In the genomic region with DNA sequence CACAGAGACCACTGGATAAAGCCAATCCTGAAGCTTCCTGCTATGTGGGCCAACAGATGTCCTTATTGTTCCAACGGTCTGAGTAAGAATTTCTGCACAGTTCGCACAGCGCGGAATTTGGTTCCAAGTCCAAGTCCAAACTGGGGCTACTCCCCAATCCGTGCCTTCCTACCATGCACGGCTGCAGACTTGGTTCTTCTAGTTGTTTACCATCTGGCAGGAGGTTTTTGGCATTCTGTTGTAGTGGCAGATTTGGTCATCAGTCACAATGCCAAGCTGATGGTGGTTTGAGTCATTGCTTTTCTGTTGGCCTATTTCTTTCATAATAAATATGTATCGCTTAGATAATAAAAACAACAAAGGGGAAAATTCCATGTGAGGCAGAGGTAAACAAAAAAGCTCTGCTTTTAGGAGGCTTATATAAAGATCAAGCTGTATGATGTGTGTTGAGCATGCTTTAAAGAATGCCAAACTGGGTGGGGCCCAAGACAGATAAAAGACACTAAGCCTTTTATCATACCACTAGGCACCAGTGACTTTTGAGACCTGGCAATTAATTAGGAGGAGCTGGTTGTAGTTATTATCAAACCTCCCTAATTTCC, we compare ENCODE assay signal across 25 cellular contexts. TPM values are rescaled to one million over a fixed set of nuclear protein-coding genes. Genes with fewer than 3 reads are reported as not detected.
DNase-seq lines count a peak whose midpoint lies in the region; ATAC-seq, FAIRE-seq and TF ChIP-seq lines count a peak whose summit lies in the region.
"Had no signal": no experiment of that assay in that cellular context is flagged by ENCODE, and none has a peak within 500 bp of the region (broad histone marks: within the 10 kb centered on the region; RNA-seq: fewer than 3 reads in every experiment).

No MANE protein-coding gene starts in this region.

- H3K9me2 ChIP-seq in PC-3 (replicated peaks; ENCODE audit: low read length) = no peaks in the 10 kb centered on the region

- no peaks in the 10 kb centered on the region for H3K79me2 ChIP-seq in PC-3 (ENCODE audit: low read length)

- no peaks in the 10 kb centered on the region for H3K27me3 ChIP-seq in BLaER1 treated with 17β-estradiol and CSF1 and Interleukin-3, amounts not matched to agents 10 nM and 100 nM
- no peaks in the 10 kb centered on the region for H3K27me3 ChIP-seq in PC-3 (ENCODE audit: low read length)
- no peaks in the 10 kb centered on the region for H3K27me3 ChIP-seq in foreskin keratinocyte
- H3K27me3 ChIP-seq in small intestine (ENCODE audit: control insufficient read depth in 2 of 2, insufficient read depth in 2 of 2, low read length in 2 of 2) = no peaks in the 10 kb centered on the region
- H3K27me3 ChIP-seq: right atrium auricular region had no signal

- no peaks in the 10 kb centered on the region for H3K36me3 ChIP-seq in BLaER1 treated with 17β-estradiol and CSF1 and Interleukin-3, amounts not matched to agents 10 nM and 100 nM
- no peaks in the 10 kb centered on the region for H3K36me3 ChIP-seq in PC-3 (ENCODE audit: low read depth, low read length)
- H3K36me3 ChIP-seq in small intestine (ENCODE audit: control insufficient read depth in 2 of 2, insufficient read depth in 2 of 2, low read length in 2 of 2) = no peaks in the 10 kb centered on the region
- H3K36me3 ChIP-seq: heart left ventricle, right atrium auricular region, tibial artery had no signal

- intact Hi-C loops in PC-3 (cut with micrococcal nuclease) = no loop called here

- BruUV-seq in PC-3 (replicated peaks; lab: Mats Ljungman, UMichigan) = no TSS peak

- POLR2A ChIA-PET in PC-3 (lab: Charles Lee; ENCODE audit: unreplicated experiment) = no interaction called here

- no peak for FAIRE-seq in small intestine (lab: Jason Lieb, UNC)
- FAIRE-seq: H54, HTR-8/SVneo had no signal

- peak; percentile 25 for DNase-seq in A172 (ENCODE audit: low spot score)
- peak; percentile 4 for DNase-seq in PC-3
- DNase-seq in foreskin keratinocyte = peak in 1 of 2 donors; percentile 26
- DNase-seq in small intestine = no peak
- DNase-seq in medulla oblongata (ENCODE audit: extremely low spot score) = no peak
- DNase-seq: CD4-positive, alpha-beta T cell; dermis blood vessel endothelial cell; DMS53; heart left ventricle; NCI-H187; NCI-H748 treated with DMSO at 0.1 percent for 48 hours; OCI-M1; Right ventricle myocardium superior; stimulated activated CD4-positive, alpha-beta T cell treated with anti-CD3 and anti-CD28 coated beads, Interleukin-12 subunit alpha, Interleukin-12 subunit beta, amount 100 ng/mL, for 4 hours; T1000; tibial artery had no signal

- no peak overlapping the region for H2AFZ ChIP-seq in PC-3 (ENCODE audit: low read length)

- H3K27ac ChIP-seq in BLaER1 treated with 17β-estradiol and CSF1 and Interleukin-3, amounts not matched to agents 10 nM and 100 nM = no peak overlapping the region
- H3K27ac ChIP-seq in PC-3 (ENCODE audit: low read length) (no peak overlapping the region), foreskin keratinocyte (peak overlapping the region; percentile 14), small intestine (ENCODE audit: low read depth in 1 of 2, low read length in 1 of 2) (no peak overlapping the region)
- H3K27ac ChIP-seq: heart left ventricle, KMS-11, right atrium auricular region, tibial artery had no signal

- H3F3A ChIP-seq in PC-3 (ENCODE audit: low read length, unreplicated experiment) = no peaks in the 10 kb centered on the region

- no peaks in the 10 kb centered on the region for H4K20me1 ChIP-seq in BLaER1 treated with 17β-estradiol and CSF1 and Interleukin-3, amounts not matched to agents 10 nM and 100 nM
- H4K20me1 ChIP-seq in PC-3 (ENCODE audit: low read length) = no peaks in the 10 kb centered on the region

- peak overlapping the region in 6 of 11 experiments; percentile 6 to 87 (median 68); a peak in 8 of 22 replicates for H3K4me2 ChIP-seq in BLaER1 treated with 17β-estradiol and CSF1 and Interleukin-3, amounts not matched to agents 10 nM and 100 nM
- no peak overlapping the region for H3K4me2 ChIP-seq in PC-3 (ENCODE audit: low read length)
- H3K4me2 ChIP-seq: KMS-11 had no signal

- H3K4me1 ChIP-seq in BLaER1 treated with 17β-estradiol and CSF1 and Interleukin-3, amounts not matched to agents 10 nM and 100 nM = peaks cover 7 to 51% (median 38%) of the 10 kb centered on the region in 10 experiments
- H3K4me1 ChIP-seq in PC-3 (ENCODE audit: insufficient read depth, low read length) (no peaks in the 10 kb centered on the region), foreskin keratinocyte (peaks cover 16% of the 10 kb centered on the region), small intestine (ENCODE audit: control insufficient read depth in 2 of 2, insufficient read depth in 1 of 2, low read depth in 1 of 2, low read length in 1 of 2) (no peaks in the 10 kb centered on the region)
- H3K4me1 ChIP-seq: heart left ventricle, right atrium auricular region, tibial artery had no signal

- ATAC-seq in PC-3 = no peak
- peak; percentile 62 for ATAC-seq in foreskin keratinocyte
- ATAC-seq in HG03520 (IDR thresholded peaks at IDR 0.05; ENCODE audit: unreplicated experiment) = no peak
- no peak for ATAC-seq in GM19351 (IDR thresholded peaks at IDR 0.05; ENCODE audit: unreplicated experiment)
- ATAC-seq: heart left ventricle, WTC11 had no signal

- TF ChIP-seq CTCF in PC-3 (conservative IDR thresholded peaks at IDR 0.05; ENCODE audit: low read depth, low read length) = no peak
- no peak for TF ChIP-seq CTCF in foreskin keratinocyte (conservative IDR thresholded peaks at IDR 0.05)

- CTCF ChIA-PET in PC-3 (lab: Charles Lee) = no interaction called here

- H3K9me3 ChIP-seq in BLaER1 treated with 17β-estradiol and CSF1 and Interleukin-3, amounts not matched to agents 10 nM and 100 nM (replicated peaks in 1 of 11) = peaks cover 0 to 7% (median 0%) of the 10 kb centered on the region in 11 experiments; a peak in 6 of 22 replicates
- no peaks in the 10 kb centered on the region for H3K9me3 ChIP-seq in PC-3 (ENCODE audit: low read length)
- H3K9me3 ChIP-seq in small intestine (ENCODE audit: control insufficient read depth, low read depth) = no peaks in the 10 kb centered on the region
- H3K9me3 ChIP-seq: heart left ventricle, right atrium auricular region, tibial artery had no signal

- WGBS in small intestine, 3 donors = 55 to 75% (median 61%) methylated on average over 7 of the region's 7 CpGs

- no peak overlapping the region for H3K4me3 ChIP-seq in BLaER1 treated with 17β-estradiol and CSF1 and Interleukin-3, amounts not matched to agents 10 nM and 100 nM
- no peak overlapping the region for H3K4me3 ChIP-seq in PC-3 (ENCODE audit: low read length)
- H3K4me3 ChIP-seq in small intestine (ENCODE audit: low read depth in 1 of 2, low read length in 2 of 2) = no peak overlapping the region
- H3K4me3 ChIP-seq: heart left ventricle, right atrium auricular region, tibial artery had no signal

- no peak overlapping the region; a peak in 1 of 22 replicates for H3K9ac ChIP-seq in BLaER1 treated with 17β-estradiol and CSF1 and Interleukin-3, amounts not matched to agents 10 nM and 100 nM
- H3K9ac ChIP-seq in PC-3 (ENCODE audit: low read length) = no peak overlapping the region
- H3K9ac ChIP-seq: KMS-11 had no signal

RNA-seq across cellular contexts. Expression of gene SYN3, which starts 52.5 kb away (rescaled TPM):
- total RNA-seq in A172 (2014; rRNA removed; shearing (Covaris generic)) = 0.10 TPM in 1 of 2 replicates, not detected in the other
- total RNA-seq in PC-3 (2014; rRNA removed) = not detected in 2 replicates
- total RNA-seq in foreskin keratinocyte = not detected in 2 replicates
- not detected in 2 replicates for polyA plus RNA-seq in foreskin keratinocyte
- polyA plus RNA-seq in small intestine = under 1 TPM in 1 of 3 donors, not detected in 2; 0.42 TPM
- total RNA-seq: CD4-positive, alpha-beta T cell had no signal
- polyA plus RNA-seq: AG04450 had no signal

Comparison
In these comparisons a context has a peak if more than half of its experiments do, and no peak if none do; other contexts are left out.
1. DNase-seq: peak in A172 (single experiment) and PC-3 (single experiment); none in small intestine (single experiment) and medulla oblongata (single experiment).